In genomic region chr16:69465083-69465721, GRCh38 we compare ENCODE assay signal across 8 cellular contexts. TPM values are rescaled to one million over a fixed set of nuclear protein-coding genes. Genes with fewer than 3 reads are reported as not detected.
DNase-seq lines count a peak whose midpoint lies in the region; ATAC-seq and TF ChIP-seq lines count a peak whose summit lies in the region.

No MANE protein-coding gene starts in this region.

- no peaks in the 10 kb centered on the region for H3K27me3 Mint-ChIP-seq in activated T-helper 1 cell treated with anti-CD3 and anti-CD28 coated beads, Interleukin-12 subunit alpha, Interleukin-12 subunit beta, Interleukin-2, Interleukin-4 antibody, amounts not matched to agents 30 ng/mL and 10 ng/mL and 1 ng/mL, durations not matched to agents 14 hours and 24 hours and 36 hours (ENCODE audit: insufficient read depth)
- H3K27me3 Mint-ChIP-seq in mesothelial cell of epicardium (ENCODE audit: low read depth) = no peaks in the 10 kb centered on the region

- peaks cover 0 to 13% of the 10 kb centered on the region in 2 donors for H3K36me3 ChIP-seq in vagina

- peak overlapping the region; percentile 75 for H3K27ac Mint-ChIP-seq in activated T-helper 1 cell treated with anti-CD3 and anti-CD28 coated beads, Interleukin-12 subunit alpha, Interleukin-12 subunit beta, Interleukin-2, Interleukin-4 antibody, amounts not matched to agents 30 ng/mL and 10 ng/mL and 1 ng/mL, durations not matched to agents 14 hours and 24 hours and 36 hours
- H3K27ac Mint-ChIP-seq in mesothelial cell of epicardium = peak overlapping the region; percentile 84

- H3K27ac ChIP-seq in vagina = no peak overlapping the region

- H3K27me3 ChIP-seq in vagina = no peaks in the 10 kb centered on the region

- peak; percentile 18 for DNase-seq in activated T-helper 1 cell treated with anti-CD3 and anti-CD28 coated beads, Interleukin-12 subunit alpha, Interleukin-12 subunit beta, Interleukin-2, Interleukin-4 antibody, amounts not matched to agents 30 ng/mL and 10 ng/mL and 1 ng/mL, durations not matched to agents 14 hours and 24 hours and 36 hours (ENCODE audit: low spot score)
- DNase-seq in mesothelial cell of epicardium (ENCODE audit: low spot score in 2 of 2, unreplicated experiment in 2 of 2) (no peak), glomerular visceral epithelial cell (ENCODE audit: extremely low spot score) (no peak), GDM1 (lab: John Stamatoyannopoulos, UW) (no peak), vagina (ENCODE audit: extremely low spot score in 2 of 2) (no peak)

- no peaks in the 10 kb centered on the region for H3K9me3 Mint-ChIP-seq in activated T-helper 1 cell treated with anti-CD3 and anti-CD28 coated beads, Interleukin-12 subunit alpha, Interleukin-12 subunit beta, Interleukin-2, Interleukin-4 antibody, amounts not matched to agents 30 ng/mL and 10 ng/mL and 1 ng/mL, durations not matched to agents 14 hours and 24 hours and 36 hours
- H3K9me3 Mint-ChIP-seq in mesothelial cell of epicardium = no peaks in the 10 kb centered on the region

- TF ChIP-seq CTCF in mesothelial cell of epicardium (IDR thresholded peaks at IDR 0.05; ENCODE audit: unreplicated experiment) (no peak), vagina (IDR thresholded peaks at IDR 0.05) (no peak)

- peak overlapping the region; percentile 45 for H3K4me3 Mint-ChIP-seq in activated T-helper 1 cell treated with anti-CD3 and anti-CD28 coated beads, Interleukin-12 subunit alpha, Interleukin-12 subunit beta, Interleukin-2, Interleukin-4 antibody, amounts not matched to agents 30 ng/mL and 10 ng/mL and 1 ng/mL, durations not matched to agents 14 hours and 24 hours and 36 hours
- no peak overlapping the region for H3K4me3 Mint-ChIP-seq in mesothelial cell of epicardium

- H3K9me3 ChIP-seq in vagina = no peaks in the 10 kb centered on the region

- peak; percentile 45 for ATAC-seq in GM18502 (IDR thresholded peaks at IDR 0.05; ENCODE audit: poor library complexity, unreplicated experiment)
- ATAC-seq in HG03378 (IDR thresholded peaks at IDR 0.05; ENCODE audit: unreplicated experiment) = peak; percentile 53
- ATAC-seq in GM18498 (IDR thresholded peaks at IDR 0.05; ENCODE audit: unreplicated experiment) = no peak

- intact Hi-C loops in activated T-helper 1 cell treated with anti-CD3 and anti-CD28 coated beads, Interleukin-12 subunit alpha, Interleukin-12 subunit beta, Interleukin-2, Interleukin-4 antibody, amounts not matched to agents 30 ng/mL and 10 ng/mL and 1 ng/mL, durations not matched to agents 14 hours and 24 hours and 36 hours (cut with micrococcal nuclease) = loop anchor here (1.0 to 2.0 kb wide), 5 partner anchors 20 to 99 kb away; partner anchors contain the start of gene CYB5B
- intact Hi-C loops in vagina (cut with DNase I) = no loop called here

- H3K4me1 ChIP-seq in vagina = no peaks in the 10 kb centered on the region

- H3K36me3 Mint-ChIP-seq in activated T-helper 1 cell treated with anti-CD3 and anti-CD28 coated beads, Interleukin-12 subunit alpha, Interleukin-12 subunit beta, Interleukin-2, Interleukin-4 antibody, amounts not matched to agents 30 ng/mL and 10 ng/mL and 1 ng/mL, durations not matched to agents 14 hours and 24 hours and 36 hours (ENCODE audit: low read depth) = peaks cover 27% of the 10 kb centered on the region
- peaks cover 24% of the 10 kb centered on the region for H3K36me3 Mint-ChIP-seq in mesothelial cell of epicardium

- no peak overlapping the region for H3K4me3 ChIP-seq in vagina

- TF ChIP-seq POLR2A in vagina (IDR thresholded peaks at IDR 0.05) = no peak

- H3K4me1 Mint-ChIP-seq in activated T-helper 1 cell treated with anti-CD3 and anti-CD28 coated beads, Interleukin-12 subunit alpha, Interleukin-12 subunit beta, Interleukin-2, Interleukin-4 antibody, amounts not matched to agents 30 ng/mL and 10 ng/mL and 1 ng/mL, durations not matched to agents 14 hours and 24 hours and 36 hours (ENCODE audit: low read depth) = peaks cover 55% of the 10 kb centered on the region
- H3K4me1 Mint-ChIP-seq in mesothelial cell of epicardium = peaks cover 29% of the 10 kb centered on the region

RNA-seq across cellular contexts. Expression of gene CYB5B, which starts 40.8 kb away (rescaled TPM):
- total RNA-seq in activated T-helper 1 cell treated with anti-CD3 and anti-CD28 coated beads, Interleukin-12 subunit alpha, Interleukin-12 subunit beta, Interleukin-2, Interleukin-4 antibody, amounts not matched to agents 30 ng/mL and 10 ng/mL and 1 ng/mL, durations not matched to agents 14 hours and 24 hours and 36 hours = 157 and 166 TPM in 2 replicates
- total RNA-seq in mesothelial cell of epicardium = 96.6 to 102 TPM (median 101 TPM) in 3 replicates
- total RNA-seq in vagina = 37.6 TPM
